In genomic region chr1:208781391-208782035, GRCh38 we compare ENCODE assay signal across 14 cellular contexts.
DNase-seq lines count a peak whose midpoint lies in the region; ATAC-seq and TF ChIP-seq lines count a peak whose summit lies in the region.
"Had no signal": no experiment of that assay in that cellular context is flagged by ENCODE, and none has a peak within 500 bp of the region (broad histone marks: within the 10 kb centered on the region; RNA-seq: fewer than 3 reads in every experiment).

No MANE protein-coding gene starts in this region.

- ATAC-seq in GM23338 (peak; percentile 95), HG03280 (IDR thresholded peaks at IDR 0.05; ENCODE audit: unreplicated experiment) (no peak), GM18868 (IDR thresholded peaks at IDR 0.05; ENCODE audit: unreplicated experiment) (no peak)

- H3K27me3 Mint-ChIP-seq in GM23338 (ENCODE audit: insufficient read depth, low read depth, poor library complexity) = peaks cover 10% of the 10 kb centered on the region
- peaks cover 1% of the 10 kb centered on the region for H3K27me3 Mint-ChIP-seq in activated CD4-positive, alpha-beta memory T cell treated with anti-CD3 and anti-CD28 coated beads for 36 hours
- H3K27me3 Mint-ChIP-seq: memory B cell had no signal

- no peak for TF ChIP-seq CTCF in GM23338 (conservative IDR thresholded peaks at IDR 0.05; ENCODE audit: low read depth in 2 of 2)

- DNase-seq in GM23338 (ENCODE audit: low spot score) (peak; percentile 83), NCI-H187 (lab: John Stamatoyannopoulos, UW) (peak; percentile 70 to 73), NCI-H748 (lab: John Stamatoyannopoulos, UW; ENCODE audit: unreplicated experiment) (peak; percentile 95), left kidney (ENCODE audit: low read depth, low spot score) (peak; percentile 41)
- no peak for DNase-seq in activated CD4-positive, alpha-beta memory T cell treated with anti-CD3 and anti-CD28 coated beads for 36 hours
- DNase-seq in central memory CD4-positive, alpha-beta T cell = no peak
- DNase-seq: activated effector memory CD4-positive, alpha-beta T cell treated with anti-CD3 and anti-CD28 coated beads, Interleukin-2, amount 50 U/mL, for 16 hours; foreskin melanocyte; Karpas-422; NCI-H524 treated with DMSO at 0.1 percent for 48 hours; uterus had no signal

- H4K20me1 ChIP-seq in GM23338 (replicated peaks; ENCODE audit: insufficient read depth) = no peaks in the 10 kb centered on the region

- H3K79me2 ChIP-seq in GM23338 (replicated peaks; ENCODE audit: insufficient read depth) = no peaks in the 10 kb centered on the region

- no peak overlapping the region for H3K4me3 Mint-ChIP-seq in GM23338
- H3K4me3 Mint-ChIP-seq in activated CD4-positive, alpha-beta memory T cell treated with anti-CD3 and anti-CD28 coated beads for 36 hours = no peak overlapping the region
- H3K4me3 Mint-ChIP-seq: memory B cell had no signal

- POLR2A ChIA-PET in activated CD4-positive, alpha-beta memory T cell treated with anti-CD3 and anti-CD28 coated beads for 36 hours (lab: Charles Lee) = no interaction called here

- H3K9me2 ChIP-seq in GM23338 (ENCODE audit: insufficient read depth) = peaks cover 33% of the 10 kb centered on the region

- H3K9me3 Mint-ChIP-seq in GM23338 = no peaks in the 10 kb centered on the region
- no peaks in the 10 kb centered on the region for H3K9me3 Mint-ChIP-seq in activated CD4-positive, alpha-beta memory T cell treated with anti-CD3 and anti-CD28 coated beads for 36 hours
- H3K9me3 Mint-ChIP-seq: memory B cell had no signal

- H3K27ac Mint-ChIP-seq in GM23338 = no peak overlapping the region
- no peak overlapping the region for H3K27ac Mint-ChIP-seq in activated CD4-positive, alpha-beta memory T cell treated with anti-CD3 and anti-CD28 coated beads for 36 hours
- H3K27ac Mint-ChIP-seq: memory B cell had no signal

- H3K4me1 Mint-ChIP-seq in GM23338 = peaks cover 15% of the 10 kb centered on the region
- no peaks in the 10 kb centered on the region for H3K4me1 Mint-ChIP-seq in activated CD4-positive, alpha-beta memory T cell treated with anti-CD3 and anti-CD28 coated beads for 36 hours (ENCODE audit: low read depth)
- H3K4me1 Mint-ChIP-seq: memory B cell had no signal

- CTCF ChIA-PET in activated CD4-positive, alpha-beta memory T cell treated with anti-CD3 and anti-CD28 coated beads for 36 hours (lab: Charles Lee) = no interaction called here

- H3K27ac ChIP-seq in GM23338 (ENCODE audit: low read depth) = peak overlapping the region; percentile 58; the same call in 1 of the 2 replicates
- H3K27ac ChIP-seq: uterus had no signal

- peak overlapping the region; percentile 19; the same call in 1 of the 2 replicates for H3K4me3 ChIP-seq in GM23338
- H3K4me3 ChIP-seq: uterus had no signal

- peaks cover 6% of the 10 kb centered on the region; the same call in 2 of the 3 replicates for H3K36me3 Mint-ChIP-seq in GM23338 (ENCODE audit: low read depth)
- no peaks in the 10 kb centered on the region for H3K36me3 Mint-ChIP-seq in activated CD4-positive, alpha-beta memory T cell treated with anti-CD3 and anti-CD28 coated beads for 36 hours
- H3K36me3 Mint-ChIP-seq: memory B cell had no signal

- intact Hi-C loops in activated CD4-positive, alpha-beta memory T cell treated with anti-CD3 and anti-CD28 coated beads for 36 hours (cut with micrococcal nuclease) = no loop called here

- H3K4me2 ChIP-seq in GM23338 = peak overlapping the region; percentile 53

- peaks cover 35% of the 10 kb centered on the region for H3K4me1 ChIP-seq in GM23338 (ENCODE audit: insufficient read depth)
- H3K4me1 ChIP-seq: uterus had no signal

- H3K36me3 ChIP-seq in GM23338 (ENCODE audit: insufficient read depth) = no peaks in the 10 kb centered on the region
- H3K36me3 ChIP-seq: uterus had no signal

- peaks cover 3% of the 10 kb centered on the region; the same call in 1 of the 2 replicates for H3F3A ChIP-seq in GM23338 (replicated peaks; ENCODE audit: low read depth)

- H3K27me3 ChIP-seq in GM23338 (ENCODE audit: insufficient read depth) = no peaks in the 10 kb centered on the region
- H3K27me3 ChIP-seq: uterus had no signal

- H2AFZ ChIP-seq in GM23338 = no peak overlapping the region

TF ChIP-seq in GM23338, 12 proteins besides CTCF, POLR2A, EP300 and RAD21:
- TF ChIP-seq ZNF114 (CRISPR knock-in tag; IDR thresholded peaks at IDR 0.05) (no peak), NANOG (IDR thresholded peaks at IDR 0.05; ENCODE audit: borderline replicate concordance) (peak; percentile 69; the same call in 1 of the 2 replicates), ETS1 (IDR thresholded peaks at IDR 0.05) (no peak), ZNF462 (CRISPR knock-in tag; IDR thresholded peaks at IDR 0.05) (0 out of 2 replicates have a peak, but pooled peaks have one; percentile 19), POLR2AphosphoS5 (IDR thresholded peaks at IDR 0.05; ENCODE audit: low read depth) (no peak)

Comparison
In these comparisons a context has a peak if more than half of its experiments do, and no peak if none do; other contexts are left out.
1. DNase-seq: peak in GM23338 (single experiment), NCI-H187 (2 of 2), NCI-H748 (single experiment) and left kidney (single experiment); none in activated CD4-positive, alpha-beta memory T cell treated with anti-CD3 and anti-CD28 coated beads for 36 hours (single experiment) and central memory CD4-positive, alpha-beta T cell (single experiment).